Comparison of ENCODE assay signal across 1 cellular context in genomic region chr12:9379023-9379742, GRCh38.
TF ChIP-seq lines count a peak whose summit lies in the region.

No MANE protein-coding gene starts in this region.

TF ChIP-seq in GM23338, 12 proteins besides CTCF, POLR2A, EP300 and RAD21 (continued from another document):
- no peak for TF ChIP-seq ZNF462 (CRISPR knock-in tag; IDR thresholded peaks at IDR 0.05)
- TF ChIP-seq STAT1 (IDR thresholded peaks at IDR 0.05; ENCODE audit: unreplicated experiment): no peak
- TF ChIP-seq POLR2AphosphoS5 (IDR thresholded peaks at IDR 0.05; ENCODE audit: low read depth): no peak
- no peak for TF ChIP-seq ETS1 (IDR thresholded peaks at IDR 0.05)
- no peak for TF ChIP-seq EZH2 (IDR thresholded peaks at IDR 0.05; ENCODE audit: low read depth, unreplicated experiment)
- no peak for TF ChIP-seq ZNF114 (CRISPR knock-in tag; IDR thresholded peaks at IDR 0.05)
- no peak for TF ChIP-seq CREB1 (CRISPR knock-in tag; IDR thresholded peaks at IDR 0.05; ENCODE audit: low read depth)
- TF ChIP-seq NANOG (IDR thresholded peaks at IDR 0.05; ENCODE audit: borderline replicate concordance): no peak
- no peak for TF ChIP-seq JUNB (IDR thresholded peaks at IDR 0.05; ENCODE audit: unreplicated experiment)
